Comparison of ENCODE assay signal across 16 cellular contexts in the genomic region with DNA sequence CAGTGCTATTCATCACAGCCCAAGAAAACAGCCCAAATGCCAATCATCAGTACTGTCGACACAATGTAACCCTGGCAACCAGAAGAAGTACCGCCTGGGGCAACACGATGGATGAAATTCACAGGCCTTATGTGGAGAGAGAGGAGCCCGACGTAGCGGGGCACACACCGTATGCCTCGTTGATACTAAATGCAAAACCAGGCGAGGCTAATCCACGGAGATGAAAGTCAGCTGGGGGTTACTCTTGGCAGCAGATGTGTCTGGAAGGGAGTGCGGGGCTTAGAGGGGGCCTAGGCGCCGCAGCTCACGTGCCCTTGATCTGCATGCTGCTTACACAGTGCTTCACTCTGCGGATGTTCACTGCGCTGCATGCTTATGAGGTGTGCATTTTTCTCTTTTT. TPM values are rescaled to one million over a fixed set of nuclear protein-coding genes. Genes with fewer than 3 reads are reported as not detected.
A peak's percentile ranks its signal among the peaks of the same experiment; 100 is the strongest.
DNase-seq lines count a peak whose midpoint lies in the region; ATAC-seq, FAIRE-seq and TF ChIP-seq lines count a peak whose summit lies in the region.
"Had no signal": no experiment of that assay in that cellular context is flagged by ENCODE, and none has a peak within 500 bp of the region (broad histone marks: within the 10 kb centered on the region; RNA-seq: fewer than 3 reads in every experiment).

No MANE protein-coding gene starts in this region.

- no peak for FAIRE-seq in K562 (lab: Jason Lieb, UNC)
- no peak for FAIRE-seq in small intestine (lab: Jason Lieb, UNC)
- FAIRE-seq: RCC 7860 had no signal

- no peaks in the 10 kb centered on the region for H3K79me2 ChIP-seq in K562 (ENCODE audit: control insufficient read depth, insufficient read depth, low read length)

- H3K27ac Mint-ChIP-seq in activated CD4-positive, alpha-beta T cell treated with anti-CD3 and anti-CD28 coated beads, Interleukin-2, amount 10 ng/mL, durations not matched to agents 7 days and 5 days: peak overlapping the region; percentile 2
- peak overlapping the region; percentile 86 for H3K27ac Mint-ChIP-seq in stimulated activated memory B cell treated with anti-CD40 and anti-IgM and Interleukin-4, amounts not matched to agents 10 μg/mL and 1 μg/mL and 100 μg/mL, for 72 hours

- peaks cover 3% of the 10 kb centered on the region for H3K36me3 Mint-ChIP-seq in activated CD4-positive, alpha-beta T cell treated with anti-CD3 and anti-CD28 coated beads, Interleukin-2, amount 10 ng/mL, durations not matched to agents 7 days and 5 days (ENCODE audit: low read depth)
- H3K36me3 Mint-ChIP-seq in stimulated activated memory B cell treated with anti-CD40 and anti-IgM and Interleukin-4, amounts not matched to agents 10 μg/mL and 1 μg/mL and 100 μg/mL, for 72 hours: no peaks in the 10 kb centered on the region

- TF ChIP-seq RAD21 in K562 (CRISPR knock-in tag; conservative IDR thresholded peaks at IDR 0.05 in 1 of 2, IDR thresholded peaks at IDR 0.05 in 1 of 2): no peak

- H3K27ac ChIP-seq in K562 (ENCODE audit: extremely low read depth, low read depth, low read length) (no peak overlapping the region), small intestine (ENCODE audit: low read depth in 1 of 2, low read length in 1 of 2) (no peak overlapping the region)
- H3K27ac ChIP-seq: breast epithelium, foreskin keratinocyte, suprapubic skin had no signal

- WGBS in K562 (ENCODE audit: insufficient coverage, low coverage, missing lambda C conversion rate): 55% methylated on average over 11 of the region's 16 CpGs
- 73 to 82% (median 75%) methylated on average over 16 of the region's 16 CpGs for WGBS in small intestine, 3 donors

- no peak for TF ChIP-seq POLR2A in NB4 (IDR thresholded peaks at IDR 0.05; ENCODE audit: extremely low read depth, insufficient read length)
- no peak for TF ChIP-seq POLR2A in K562 (conservative IDR thresholded peaks at IDR 0.05)

- no peak for TF ChIP-seq CTCF in NB4 (IDR thresholded peaks at IDR 0.05; ENCODE audit: low read depth, low read length)
- no peak for TF ChIP-seq CTCF in K562 (IDR thresholded peaks at IDR 0.05 in 2 of 3, conservative IDR thresholded peaks at IDR 0.05 in 1 of 3; ENCODE audit: insufficient read depth in 2 of 3, low read depth in 1 of 3, low read length in 3 of 3)

- no peak overlapping the region for H2AFZ ChIP-seq in K562 (ENCODE audit: low read depth, low read length)

- H3K4me1 ChIP-seq in K562 (replicated peaks in 1 of 2; ENCODE audit: control insufficient read depth in 2 of 2, insufficient read depth in 2 of 2, low read length in 2 of 2): no peaks in the 10 kb centered on the region; a peak in 2 of 5 replicates
- no peaks in the 10 kb centered on the region for H3K4me1 ChIP-seq in small intestine (ENCODE audit: control insufficient read depth in 2 of 2, insufficient read depth in 1 of 2, low read depth in 1 of 2, low read length in 1 of 2)
- H3K4me1 ChIP-seq: breast epithelium, foreskin keratinocyte, suprapubic skin had no signal

- no peak overlapping the region for H3K4me2 ChIP-seq in K562 (ENCODE audit: insufficient read depth, low read length)

- in situ Hi-C loops in K562 (cut with MboI): no loop called here

- H3K4me3 ChIP-seq in NB4 (ENCODE audit: low read depth, low read length) (no peak overlapping the region), K562 (no peak overlapping the region), small intestine (ENCODE audit: low read depth in 1 of 2, low read length in 2 of 2) (no peak overlapping the region)
- H3K4me3 ChIP-seq: breast epithelium, suprapubic skin had no signal

- peaks cover 45% of the 10 kb centered on the region for H3K4me1 Mint-ChIP-seq in activated CD4-positive, alpha-beta T cell treated with anti-CD3 and anti-CD28 coated beads, Interleukin-2, amount 10 ng/mL, durations not matched to agents 7 days and 5 days
- H3K4me1 Mint-ChIP-seq in stimulated activated memory B cell treated with anti-CD40 and anti-IgM and Interleukin-4, amounts not matched to agents 10 μg/mL and 1 μg/mL and 100 μg/mL, for 72 hours: peaks cover 30% of the 10 kb centered on the region

- peaks cover 4% of the 10 kb centered on the region for H3K9me3 Mint-ChIP-seq in activated CD4-positive, alpha-beta T cell treated with anti-CD3 and anti-CD28 coated beads, Interleukin-2, amount 10 ng/mL, durations not matched to agents 7 days and 5 days
- H3K9me3 Mint-ChIP-seq in stimulated activated memory B cell treated with anti-CD40 and anti-IgM and Interleukin-4, amounts not matched to agents 10 μg/mL and 1 μg/mL and 100 μg/mL, for 72 hours: no peaks in the 10 kb centered on the region

- DNase-seq in activated CD4-positive, alpha-beta T cell treated with anti-CD3 and anti-CD28 coated beads, Interleukin-2, amount 10 ng/mL, durations not matched to agents 7 days and 5 days: no peak
- DNase-seq in activated CD4-positive, alpha-beta T cell treated with anti-CD3 and anti-CD28 coated beads, Interleukin-2, amount 50 U/mL, for 1 hour: no peak
- DNase-seq in NB4 (ENCODE audit: low read depth) (peak; percentile 26), K562 (ENCODE audit: extremely low read depth in 1 of 4, low spot score in 3 of 4) (no peak), left lobe of liver (ENCODE audit: low spot score) (no peak), small intestine (no peak), NCI-H1694 treated with DMSO at 0.1 percent for 48 hours (lab: John Stamatoyannopoulos, UW) (no peak)
- DNase-seq: activated CD4-positive, alpha-beta T cell treated with anti-CD3 and anti-CD28 coated beads for 1 hour; DMS79; foreskin keratinocyte; NCI-H446; stimulated activated CD4-positive, alpha-beta T cell treated with anti-CD3 and anti-CD28 coated beads, Interleukin-12 subunit alpha, Interleukin-12 subunit beta, amount 100 ng/mL, for 4 hours had no signal

- H3K9me3 ChIP-seq in K562 (replicated peaks; ENCODE audit: control insufficient read depth, insufficient read depth, low read depth, low read length) (no peaks in the 10 kb centered on the region), small intestine (ENCODE audit: control insufficient read depth, low read depth) (no peaks in the 10 kb centered on the region)
- H3K9me3 ChIP-seq: breast epithelium had no signal

- H3K27me3 ChIP-seq in K562 (ENCODE audit: control insufficient read depth in 2 of 2, insufficient read depth in 2 of 2, low read length in 2 of 2) (no peaks in the 10 kb centered on the region), small intestine (ENCODE audit: control insufficient read depth in 2 of 2, insufficient read depth in 2 of 2, low read length in 2 of 2) (no peaks in the 10 kb centered on the region)
- H3K27me3 ChIP-seq: breast epithelium, suprapubic skin had no signal

- intact Hi-C loops in K562 (cut with micrococcal nuclease): no loop called here

- peaks cover 5% of the 10 kb centered on the region for H3K27me3 Mint-ChIP-seq in activated CD4-positive, alpha-beta T cell treated with anti-CD3 and anti-CD28 coated beads, Interleukin-2, amount 10 ng/mL, durations not matched to agents 7 days and 5 days
- H3K27me3 Mint-ChIP-seq in stimulated activated memory B cell treated with anti-CD40 and anti-IgM and Interleukin-4, amounts not matched to agents 10 μg/mL and 1 μg/mL and 100 μg/mL, for 72 hours: no peaks in the 10 kb centered on the region

- H3K4me3 Mint-ChIP-seq in activated CD4-positive, alpha-beta T cell treated with anti-CD3 and anti-CD28 coated beads, Interleukin-2, amount 10 ng/mL, durations not matched to agents 7 days and 5 days: no peak overlapping the region
- no peak overlapping the region for H3K4me3 Mint-ChIP-seq in stimulated activated memory B cell treated with anti-CD40 and anti-IgM and Interleukin-4, amounts not matched to agents 10 μg/mL and 1 μg/mL and 100 μg/mL, for 72 hours

- CTCF ChIA-PET in activated CD4-positive, alpha-beta T cell treated with anti-CD3 and anti-CD28 coated beads, Interleukin-2, amount 10 ng/mL, durations not matched to agents 7 days and 5 days (lab: Charles Lee): interaction anchor here (1.2 kb wide), 1 partner anchor 57 kb away, joined by 6 read pairs; no protein-coding TSS in a partner anchor
- CTCF ChIA-PET in K562 (lab: Yijun Ruan, JAX; ENCODE audit: low intra/inter-chr PET ratio): no interaction called here

- H3K36me3 ChIP-seq in K562 (ENCODE audit: control insufficient read depth, insufficient read depth, low read length) (no peaks in the 10 kb centered on the region), small intestine (ENCODE audit: control insufficient read depth in 2 of 2, insufficient read depth in 2 of 2, low read length in 2 of 2) (no peaks in the 10 kb centered on the region)
- H3K36me3 ChIP-seq: breast epithelium, suprapubic skin had no signal

- POLR2A ChIA-PET in activated CD4-positive, alpha-beta T cell treated with anti-CD3 and anti-CD28 coated beads, Interleukin-2, amount 10 ng/mL, durations not matched to agents 7 days and 5 days (lab: Charles Lee): no interaction called here
- POLR2A ChIA-PET in K562 (lab: Yijun Ruan, JAX): interaction anchor here (0.7 kb wide), 1 partner anchor 18 kb away, joined by 4 read pairs; no protein-coding TSS in a partner anchor

- ATAC-seq in K562 (no peak), left lobe of liver (no peak)
- ATAC-seq in stimulated activated memory B cell treated with anti-CD40 and anti-IgM and Interleukin-4, amounts not matched to agents 10 μg/mL and 1 μg/mL and 100 μg/mL, for 72 hours: no peak
- ATAC-seq: foreskin keratinocyte had no signal

- H3K9ac ChIP-seq in K562 (ENCODE audit: insufficient read depth in 1 of 2, low read depth in 2 of 2, low read length in 2 of 2): no peak overlapping the region

- no peaks in the 10 kb centered on the region for H3K9me1 ChIP-seq in K562 (ENCODE audit: control insufficient read depth, insufficient read depth, low read length)

- TF ChIP-seq EP300 in K562 (IDR thresholded peaks at IDR 0.05; ENCODE audit: low read length): no peak

- no TSS peak for BruUV-seq in K562 (replicated peaks; lab: Mats Ljungman, UMichigan)

- H4K20me1 ChIP-seq in K562 (replicated peaks; ENCODE audit: control insufficient read depth, insufficient read depth, low read length): no peaks in the 10 kb centered on the region

RNA-seq across cellular contexts. Expression of a gene that starts 29.8 kb away (rescaled TPM):
- total RNA-seq in activated CD4-positive, alpha-beta T cell treated with anti-CD3 and anti-CD28 coated beads, Interleukin-2, amount 10 ng/mL, durations not matched to agents 7 days and 5 days: 10 to 100 TPM; 18.3 to 20.9 TPM
- 17.8 and 20.9 TPM in 2 replicates for total RNA-seq in K562 (2011; cell fraction: chromatin; rRNA removed; ENCODE audit: low replicate concordance)
- 14.1 and 16.8 TPM in 2 replicates for total RNA-seq in K562 (2011; cell fraction: nucleolus; rRNA removed)
- total RNA-seq in K562 (2011; cell fraction: nucleoplasm; rRNA removed): 18.1 and 21.6 TPM in 2 replicates
- total RNA-seq in K562 (2014; rRNA removed): 14.8 and 24.2 TPM in 2 replicates
- 19.8 and 20.1 TPM in 2 replicates for total RNA-seq in K562 (2014; rRNA removed; fragmentation: Illumina TruSeq; extraction: Trizol)
- 23.0 and 27.0 TPM in 2 replicates for total RNA-seq in K562 (2015; rRNA removed; fragmentation: Illumina TruSeq; extraction: Trizol)
- total RNA-seq in K562 (2021): 17.0 and 18.5 TPM in 2 replicates
- 45.3 and 49.9 TPM in 2 replicates for polyA plus RNA-seq in K562 (2011; rRNA removed)
- 18.5 and 26.8 TPM in 2 replicates for polyA plus RNA-seq in K562 (2011; cell fraction: cytosol; rRNA removed)
- polyA plus RNA-seq in K562 (2011; cell fraction: nucleus; rRNA removed): 19.2 and 31.3 TPM in 2 replicates
- polyA plus RNA-seq in K562 (2012): 18.3 and 39.8 TPM in 2 replicates
- polyA plus RNA-seq in K562 (2014; fragmentation: Illumina TruSeq; extraction: Trizol): 18.2 and 19.3 TPM in 2 replicates
- polyA plus RNA-seq in K562 (2014; fragmentation: Nextera tagmentation; extraction: Ambion mirVana): 100 to 1,000 TPM; 151 to 160 TPM
- 27.6 and 33.3 TPM in 2 replicates for polyA plus RNA-seq in K562 (2014; rRNA removed)
- polyA minus RNA-seq in K562 (2011; rRNA and poly(A)+ RNA removed): 6.7 and 9.9 TPM in 2 replicates
- polyA minus RNA-seq in K562 (2011; cell fraction: cytosol; rRNA and poly(A)+ RNA removed): 3.2 and 4.3 TPM in 2 replicates
- polyA minus RNA-seq in K562 (2011; cell fraction: nucleus; rRNA and poly(A)+ RNA removed): 5.3 and 7.1 TPM in 2 replicates
- 5.6 TPM for total RNA-seq in left lobe of liver
- 10 to 100 TPM; 39.4 to 57.8 (median 45.0) TPM for polyA plus RNA-seq in small intestine

RNA-seq across cellular contexts. Expression of a gene that starts 47.4 kb away (rescaled TPM):
- total RNA-seq in activated CD4-positive, alpha-beta T cell treated with anti-CD3 and anti-CD28 coated beads, Interleukin-2, amount 10 ng/mL, durations not matched to agents 7 days and 5 days: 10 to 100 TPM; 27.6 to 31.2 TPM
- 12.9 and 20.9 TPM in 2 replicates for total RNA-seq in K562 (2011; cell fraction: chromatin; rRNA removed; ENCODE audit: low replicate concordance)
- 13.8 and 17.3 TPM in 2 replicates for total RNA-seq in K562 (2011; cell fraction: nucleolus; rRNA removed)
- total RNA-seq in K562 (2011; cell fraction: nucleoplasm; rRNA removed): 10.5 and 14.7 TPM in 2 replicates
- total RNA-seq in K562 (2014; rRNA removed): 12.1 and 14.5 TPM in 2 replicates
- 10.2 and 10.6 TPM in 2 replicates for total RNA-seq in K562 (2014; rRNA removed; fragmentation: Illumina TruSeq; extraction: Trizol)
- total RNA-seq in K562 (2015; rRNA removed; fragmentation: Illumina TruSeq; extraction: Trizol): 9.9 and 11.0 TPM in 2 replicates
- 12.9 and 13.5 TPM in 2 replicates for total RNA-seq in K562 (2021)
- 5.9 and 9.0 TPM in 2 replicates for polyA plus RNA-seq in K562 (2011; rRNA removed)
- 5.1 and 9.0 TPM in 2 replicates for polyA plus RNA-seq in K562 (2011; cell fraction: cytosol; rRNA removed)
- polyA plus RNA-seq in K562 (2011; cell fraction: nucleus; rRNA removed): 3.7 and 4.1 TPM in 2 replicates
- 6.1 and 6.2 TPM in 2 replicates for polyA plus RNA-seq in K562 (2012)
- polyA plus RNA-seq in K562 (2014; fragmentation: Illumina TruSeq; extraction: Trizol): 9.5 and 11.0 TPM in 2 replicates
- under 1 TPM; 0.81 to 0.87 TPM for polyA plus RNA-seq in K562 (2014; fragmentation: Nextera tagmentation; extraction: Ambion mirVana)
- 7.1 and 7.2 TPM in 2 replicates for polyA plus RNA-seq in K562 (2014; rRNA removed)
- 13.5 and 16.4 TPM in 2 replicates for polyA minus RNA-seq in K562 (2011; rRNA and poly(A)+ RNA removed)
- polyA minus RNA-seq in K562 (2011; cell fraction: cytosol; rRNA and poly(A)+ RNA removed): 9.4 and 11.0 TPM in 2 replicates
- 5.8 and 9.4 TPM in 2 replicates for polyA minus RNA-seq in K562 (2011; cell fraction: nucleus; rRNA and poly(A)+ RNA removed)
- total RNA-seq in left lobe of liver: 0.05 TPM
- 1 to 10 TPM in 1 of 3 donors, not detected in 2; 3.6 TPM for polyA plus RNA-seq in small intestine

Comparison
In these comparisons a context has a peak if more than half of its experiments do, and no peak if none do; other contexts are left out.
1. RNA of a gene that starts 47.4 kb away (total RNA-seq): 27.6 to 31.2 TPM in activated CD4-positive, alpha-beta T cell treated with anti-CD3 and anti-CD28 coated beads, Interleukin-2, amount 10 ng/mL, durations not matched to agents 7 days and 5 days and 9.9 to 20.9 TPM in K562; 0.05 TPM in left lobe of liver (single experiment); every median in the first group is over 10 times any median in the second.